In the genomic region with DNA sequence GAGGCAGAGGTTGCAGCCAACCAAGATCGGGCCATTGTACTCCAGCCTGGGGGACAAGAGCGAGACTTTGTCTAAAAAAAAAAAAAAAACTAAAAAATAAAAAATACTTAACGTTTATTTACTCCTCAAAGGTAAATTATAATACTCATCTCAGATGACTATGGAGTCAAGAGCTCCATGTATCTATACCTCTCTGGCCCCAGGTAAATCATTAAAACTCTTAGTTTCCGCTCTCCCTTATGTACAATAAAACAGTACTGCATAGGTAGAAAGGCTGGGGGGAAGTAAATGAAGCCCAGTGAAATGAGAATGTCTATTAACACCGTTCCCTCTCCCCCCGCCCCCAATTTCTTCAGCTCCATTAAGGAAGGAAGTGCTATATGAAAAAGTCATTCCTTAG, we compare ENCODE assay signal across 9 cellular contexts. TPM values are rescaled to one million over a fixed set of nuclear protein-coding genes. Genes with fewer than 3 reads are reported as not detected.
DNase-seq lines count a peak whose midpoint lies in the region; ATAC-seq and TF ChIP-seq lines count a peak whose summit lies in the region.
"Had no signal": no experiment of that assay in that cellular context is flagged by ENCODE, and none has a peak within 500 bp of the region (broad histone marks: within the 10 kb centered on the region; RNA-seq: fewer than 3 reads in every experiment).

No MANE protein-coding gene starts in this region.

- H3K4me2 ChIP-seq in OCI-LY3 (ENCODE audit: low read length) (peak overlapping the region; percentile 83), osteoblast (ENCODE audit: insufficient read depth, low read length) (peak overlapping the region; percentile 77)

- DNase-seq in Caco-2 (no peak), endothelial cell (ENCODE audit: low spot score) (no peak), osteoblast (ENCODE audit: insufficient read length, low spot score, missing footprints) (peak; percentile 52), left lobe of liver (ENCODE audit: low spot score) (no peak)

- H3K36me3 ChIP-seq in Caco-2 (ENCODE audit: control insufficient read depth, insufficient read depth, low read length), result no peaks in the 10 kb centered on the region
- no peaks in the 10 kb centered on the region for H3K36me3 ChIP-seq in OCI-LY3 (replicated peaks; ENCODE audit: low read depth, low read length)
- no peaks in the 10 kb centered on the region for H3K36me3 ChIP-seq in osteoblast (ENCODE audit: insufficient read depth, low read length)

- H3K9me3 Mint-ChIP-seq in Caco-2 (ENCODE audit: unreplicated experiment) (no peaks in the 10 kb centered on the region), endothelial cell (ENCODE audit: unreplicated experiment) (no peaks in the 10 kb centered on the region)

- H3K4me3 Mint-ChIP-seq in Caco-2 (ENCODE audit: unreplicated experiment), result peak overlapping the region; percentile 80
- H3K4me3 Mint-ChIP-seq in endothelial cell (ENCODE audit: unreplicated experiment), result peak overlapping the region; percentile 94

- H3K27ac ChIP-seq in OCI-LY3 (ENCODE audit: low read length), result no peak overlapping the region
- no peak overlapping the region for H3K27ac ChIP-seq in osteoblast (ENCODE audit: low read depth, low read length)

- H3K27me3 ChIP-seq in Caco-2 (replicated peaks; ENCODE audit: control insufficient read depth, insufficient read depth, low read length), result no peaks in the 10 kb centered on the region
- H3K27me3 ChIP-seq in OCI-LY3 (ENCODE audit: low read depth, low read length), result no peaks in the 10 kb centered on the region; the same call in 1 of the 2 replicates
- peaks cover 21% of the 10 kb centered on the region for H3K27me3 ChIP-seq in osteoblast (ENCODE audit: insufficient read depth, low read length)

- POLR2A ChIA-PET in Caco-2 (lab: Charles Lee), result no interaction called here

- no peaks in the 10 kb centered on the region for H3K79me2 ChIP-seq in OCI-LY3 (ENCODE audit: low read length)
- H3K79me2 ChIP-seq in osteoblast (ENCODE audit: insufficient read depth, low read length), result no peaks in the 10 kb centered on the region

- no peaks in the 10 kb centered on the region for H3K36me3 Mint-ChIP-seq in Caco-2 (ENCODE audit: insufficient read depth, unreplicated experiment)
- H3K36me3 Mint-ChIP-seq in endothelial cell (ENCODE audit: low read depth, unreplicated experiment), result peaks cover 4% of the 10 kb centered on the region

- no peak for TF ChIP-seq CTCF in Caco-2 (IDR thresholded peaks at IDR 0.05; ENCODE audit: insufficient read depth in 1 of 2, low read depth in 1 of 2, low read length in 1 of 2, severe bottlenecking in 1 of 2, unreplicated experiment in 1 of 2)
- TF ChIP-seq CTCF in OCI-LY3 (IDR thresholded peaks at IDR 0.05; ENCODE audit: low read depth, low read length), result no peak
- TF ChIP-seq CTCF in endothelial cell (IDR thresholded peaks at IDR 0.05; ENCODE audit: unreplicated experiment), result no peak
- TF ChIP-seq CTCF in osteoblast (IDR thresholded peaks at IDR 0.05; ENCODE audit: extremely low read depth, low read depth, low read length), result no peak

- CTCF ChIA-PET in Caco-2 (lab: Charles Lee), result interaction anchor here (0.7 to 1.6 kb wide), 4 partner anchors 24 to 456 kb away, joined by 3 to 5 read pairs (median 4); no protein-coding TSS in a partner anchor

- H3K4me1 Mint-ChIP-seq in Caco-2 (ENCODE audit: low read depth, unreplicated experiment) (no peaks in the 10 kb centered on the region), endothelial cell (ENCODE audit: unreplicated experiment) (peaks cover 6% of the 10 kb centered on the region)

- no TSS peak for BruUV-seq in Caco-2 (replicated peaks; lab: Mats Ljungman, UMichigan)

- ATAC-seq in HG03520 (IDR thresholded peaks at IDR 0.05; ENCODE audit: unreplicated experiment), result no peak
- no peak for ATAC-seq in left lobe of liver
- ATAC-seq in GM19023 (IDR thresholded peaks at IDR 0.05; ENCODE audit: unreplicated experiment), result no peak
- ATAC-seq in GM21526 (IDR thresholded peaks at IDR 0.05; ENCODE audit: low FRiP score, unreplicated experiment), result no peak
- ATAC-seq: K562 had no signal

- intact Hi-C loops in Caco-2 (cut with micrococcal nuclease; ENCODE audit: unreplicated experiment), result loop anchor here (2.0 kb wide), 1 partner anchor 134 kb away; no protein-coding TSS in a partner anchor

- H3K9ac ChIP-seq in OCI-LY3 (ENCODE audit: low read length), result 0 out of 2 replicates have a peak overlapping the region, but pooled peaks have one; percentile 55

- H3K27ac Mint-ChIP-seq in Caco-2 (ENCODE audit: unreplicated experiment) (no peak overlapping the region), endothelial cell (ENCODE audit: unreplicated experiment) (no peak overlapping the region)

- H3K4me1 ChIP-seq in Caco-2 (no peaks in the 10 kb centered on the region), OCI-LY3 (ENCODE audit: low read length) (no peaks in the 10 kb centered on the region), osteoblast (ENCODE audit: insufficient read depth, low read length) (no peaks in the 10 kb centered on the region)

- peak overlapping the region; percentile 93 for H2AFZ ChIP-seq in OCI-LY3 (ENCODE audit: low read depth, low read length)
- no peak overlapping the region for H2AFZ ChIP-seq in osteoblast (ENCODE audit: low read length)

- H3K9me3 ChIP-seq in Caco-2, result no peaks in the 10 kb centered on the region
- H3K9me3 ChIP-seq in OCI-LY3 (ENCODE audit: insufficient read depth, low read length), result no peaks in the 10 kb centered on the region
- no peaks in the 10 kb centered on the region for H3K9me3 ChIP-seq in osteoblast (ENCODE audit: low read depth, low read length)

- no peaks in the 10 kb centered on the region for H4K20me1 ChIP-seq in OCI-LY3 (ENCODE audit: insufficient read depth, low read length)
- no peaks in the 10 kb centered on the region for H4K20me1 ChIP-seq in osteoblast (ENCODE audit: insufficient read depth, low read length)

- no peaks in the 10 kb centered on the region for H3K27me3 Mint-ChIP-seq in Caco-2 (ENCODE audit: insufficient read depth, unreplicated experiment)
- H3K27me3 Mint-ChIP-seq in endothelial cell (ENCODE audit: unreplicated experiment), result peaks cover 4% of the 10 kb centered on the region

- peak overlapping the region; percentile 35 for H3K4me3 ChIP-seq in Caco-2 (ENCODE audit: low read depth, low read length)
- peak overlapping the region; percentile 88 for H3K4me3 ChIP-seq in OCI-LY3 (ENCODE audit: low read length)
- H3K4me3 ChIP-seq in osteoblast (ENCODE audit: insufficient read depth, low read length), result no peak overlapping the region
- H3K4me3 ChIP-seq: K562 had no signal

RNA-seq across cellular contexts. Expression of gene SRSF12, which starts 1.2 kb away (rescaled TPM):
- total RNA-seq in Caco-2 (2022) (0.49 and 0.79 TPM in 2 replicates), endothelial cell (ENCODE audit: unreplicated experiment) (3.9 TPM), osteoblast (under 0.01 and 0.29 TPM in 2 replicates), left lobe of liver (0.10 TPM)
- total RNA-seq: K562 had no signal

RNA-seq across cellular contexts. Expression of gene PM20D2, which starts 29.2 kb away (rescaled TPM):
- 26.8 and 27.9 TPM in 2 replicates for total RNA-seq in Caco-2 (2022)
- 1.3 TPM for total RNA-seq in endothelial cell (ENCODE audit: unreplicated experiment)
- total RNA-seq in osteoblast, result 2.4 and 2.9 TPM in 2 replicates
- total RNA-seq in left lobe of liver, result 2.1 TPM

RNA-seq across cellular contexts. Expression of gene PNRC1, which starts 36.2 kb away (rescaled TPM):
- total RNA-seq in Caco-2 (2022) (42.1 and 45.1 TPM in 2 replicates), endothelial cell (ENCODE audit: unreplicated experiment) (135 TPM), osteoblast (95.2 and 98.1 TPM in 2 replicates), left lobe of liver (58.2 TPM)
